In genomic region chr5:113896789-113897188, GRCh38 we compare ENCODE assay signal across 1 cellular context.
TF ChIP-seq lines count a peak whose summit lies in the region.

No MANE protein-coding gene starts in this region.

TF ChIP-seq in H1, 55 proteins besides CTCF, POLR2A, EP300 and RAD21 (continued from another document):
- TF ChIP-seq USF2 (IDR thresholded peaks at IDR 0.05; ENCODE audit: low read length), result no peak
- TF ChIP-seq SAP30 (IDR thresholded peaks at IDR 0.05; ENCODE audit: insufficient read depth, insufficient replicate concordance, low read length), result no peak
- no peak for TF ChIP-seq PHF8 (conservative IDR thresholded peaks at IDR 0.05; ENCODE audit: low read depth, low read length)
- no peak for TF ChIP-seq SP1 (IDR thresholded peaks at IDR 0.05; ENCODE audit: low read depth, low read length)
- TF ChIP-seq GTF2F1 (IDR thresholded peaks at IDR 0.05; ENCODE audit: borderline replicate concordance, low read depth, low read length), result no peak
- TF ChIP-seq SRF (IDR thresholded peaks at IDR 0.05; ENCODE audit: low read depth, low read length), result no peak
- TF ChIP-seq BACH1 (IDR thresholded peaks at IDR 0.05; ENCODE audit: low read length), result no peak
- no peak for TF ChIP-seq TBP (IDR thresholded peaks at IDR 0.05; ENCODE audit: low read depth, low read length)
- TF ChIP-seq TAF7 (optimal IDR thresholded peaks at IDR 0.05; ENCODE audit: borderline replicate concordance, low read depth, low read length), result no peak
- TF ChIP-seq TEAD4 (IDR thresholded peaks at IDR 0.05; ENCODE audit: low read depth, low read length), result no peak
